ENCODE assay signal across 8 cellular contexts in genomic region chr17:42561908-42562844, GRCh38. TPM values are rescaled to one million over a fixed set of nuclear protein-coding genes. Genes with fewer than 3 reads are reported as not detected.
A peak's percentile ranks its signal among the peaks of the same experiment; 100 is the strongest.
DNase-seq lines count a peak whose midpoint lies in the region; ATAC-seq and TF ChIP-seq lines count a peak whose summit lies in the region.

TSS of gene COASY (plus strand) at chr17:42562148. CDS start at chr17:42562623, 475 bp downstream.

- TF ChIP-seq POLR2A in breast epithelium (IDR thresholded peaks at IDR 0.05) (peak; percentile 58), gastrocnemius medialis (IDR thresholded peaks at IDR 0.05) (peak; percentile 45 to 70)

- no peaks in the 10 kb centered on the region for H3K27me3 ChIP-seq in breast epithelium
- no peaks in the 10 kb centered on the region for H3K27me3 ChIP-seq in iPS-15b (ENCODE audit: control insufficient read depth, insufficient read depth, low read length)
- no peaks in the 10 kb centered on the region for H3K27me3 ChIP-seq in gastrocnemius medialis

- DNase-seq in DMS 273 treated with DMSO at 0.1 percent for 48 hours (lab: John Stamatoyannopoulos, UW) = peak; percentile 71
- peak; percentile 99 for DNase-seq in NCI-H2227 (lab: John Stamatoyannopoulos, UW; ENCODE audit: unreplicated experiment)
- DNase-seq in breast epithelium (ENCODE audit: low spot score in 2 of 2) = peak; percentile 93 to 96
- DNase-seq in gastrocnemius medialis = peak; percentile 91 to 94

- peak within 1 kb of the TSS; percentile 93 for H3K9ac ChIP-seq in iPS-15b (ENCODE audit: low read depth, low read length)

- no peak for TF ChIP-seq CTCF in VCaP (conservative IDR thresholded peaks at IDR 0.05)
- no peak for TF ChIP-seq CTCF in breast epithelium (IDR thresholded peaks at IDR 0.05)
- no peak for TF ChIP-seq CTCF in gastrocnemius medialis (IDR thresholded peaks at IDR 0.05 in 4 of 5, conservative IDR thresholded peaks at IDR 0.05 in 1 of 5)

- peak; percentile 64 for ATAC-seq in HG02798 (IDR thresholded peaks at IDR 0.05; ENCODE audit: poor library complexity, unreplicated experiment)
- peak; percentile 83 to 86 for ATAC-seq in gastrocnemius medialis
- ATAC-seq in GM21381 (IDR thresholded peaks at IDR 0.05; ENCODE audit: unreplicated experiment) = no peak

- H3K4me1 ChIP-seq in breast epithelium (peaks cover 15% of the 10 kb centered on the region in 2 donors), iPS-15b (ENCODE audit: control insufficient read depth, insufficient read depth, low read length) (peaks cover 10% of the 10 kb centered on the region), gastrocnemius medialis (peaks cover 27 to 30% of the 10 kb centered on the region in 2 donors)

- peak within 1 kb of the TSS; percentile 79 for H3K27ac ChIP-seq in VCaP
- peak within 1 kb of the TSS; percentile 86 to 95 for H3K27ac ChIP-seq in breast epithelium
- peak within 1 kb of the TSS; percentile 88 to 89 (median 88) for H3K27ac ChIP-seq in gastrocnemius medialis

- in situ Hi-C loops in gastrocnemius medialis (cut with MboI; ENCODE audit: low sequenced_read_pairs in 4 of 4) = no loop called here

- H3K9me3 ChIP-seq in breast epithelium (no peaks in the 10 kb centered on the region), iPS-15b (ENCODE audit: control insufficient read depth, insufficient read depth, low read length) (no peaks in the 10 kb centered on the region), gastrocnemius medialis (no peaks in the 10 kb centered on the region)

- H3K4me3 ChIP-seq in breast epithelium (peak within 1 kb of the TSS; percentile 87 to 88 (median 88)), iPS-15b (ENCODE audit: low read depth, low read length) (peak within 1 kb of the TSS; percentile 89), gastrocnemius medialis (peak within 1 kb of the TSS; percentile 83 to 99 (median 94))

- H3K36me3 ChIP-seq in breast epithelium = no peaks in the 10 kb centered on the region
- peaks cover 19% of the 10 kb centered on the region for H3K36me3 ChIP-seq in iPS-15b (ENCODE audit: control insufficient read depth, insufficient read depth, low read length)
- H3K36me3 ChIP-seq in gastrocnemius medialis = peaks cover 0 to 20% of the 10 kb centered on the region in 2 donors

- intact Hi-C loops in breast epithelium (cut with DNase I; ENCODE audit: low total_unique reads) (no loop called here), gastrocnemius medialis (cut with DNase I; ENCODE audit: low total_unique reads) (no loop called here)

RNA-seq across cellular contexts. Expression of gene COASY, which starts in this region (rescaled TPM):
- total RNA-seq in breast epithelium (10 to 100 TPM; 21.4 to 48.1 (median 26.9) TPM), gastrocnemius medialis (10 to 100 TPM; 22.4 to 39.9 (median 27.5) TPM)
